Comparison of ENCODE assay signal across 8 cellular contexts in genomic region chr14:21103710-21104447, GRCh38. TPM values are rescaled to one million over a fixed set of nuclear protein-coding genes. Genes with fewer than 3 reads are reported as not detected.
DNase-seq lines count a peak whose midpoint lies in the region; TF ChIP-seq lines count a peak whose summit lies in the region.

No MANE protein-coding gene starts in this region.

- H3K27ac Mint-ChIP-seq in activated naive CD4-positive, alpha-beta T cell treated with anti-CD3 and anti-CD28 coated beads, Interleukin-2, amount 10 ng/mL, durations not matched to agents 7 days and 5 days: peak overlapping the region; percentile 81

- H3K36me3 Mint-ChIP-seq in activated naive CD4-positive, alpha-beta T cell treated with anti-CD3 and anti-CD28 coated beads, Interleukin-2, amount 10 ng/mL, durations not matched to agents 7 days and 5 days: no peaks in the 10 kb centered on the region

- peaks cover 29% of the 10 kb centered on the region for H3K4me1 ChIP-seq in SJSA1 (replicated peaks)

- CTCF ChIA-PET in activated naive CD4-positive, alpha-beta T cell treated with anti-CD3 and anti-CD28 coated beads, Interleukin-2, amount 10 ng/mL, durations not matched to agents 7 days and 5 days (lab: Charles Lee): interaction anchor here (0.7 to 13.9 kb wide), 31 partner anchors 9 to 387 kb away, joined by 3 to 208 read pairs (median 5); partner anchors contain the start of gene ARHGEF40

- peak overlapping the region; percentile 90 for H3K4me3 Mint-ChIP-seq in activated naive CD4-positive, alpha-beta T cell treated with anti-CD3 and anti-CD28 coated beads, Interleukin-2, amount 10 ng/mL, durations not matched to agents 7 days and 5 days

- peak; percentile 67 for TF ChIP-seq CTCF in HFF-Myc (IDR thresholded peaks at IDR 0.05; ENCODE audit: low read depth, low read length, missing control alignments)

- DNase-seq in HFF-Myc (ENCODE audit: extremely low read depth, low read depth): peak; percentile 84
- DNase-seq in MV-4-11 (lab: John Stamatoyannopoulos, UW): peak; percentile 87
- peak; percentile 96 to 99 for DNase-seq in SJSA1 (ENCODE audit: low read depth in 1 of 2, low spot score in 2 of 2)
- peak; percentile 97 for DNase-seq in activated naive CD4-positive, alpha-beta T cell treated with anti-CD3 and anti-CD28 coated beads, Interleukin-2, amount 10 ng/mL, durations not matched to agents 7 days and 5 days
- peak; percentile 95 for DNase-seq in germinal center (ENCODE audit: low spot score)
- peak; percentile 80 for DNase-seq in non-pigmented ciliary epithelial cell (ENCODE audit: low read depth)
- DNase-seq in superior temporal gyrus (ENCODE audit: extremely low spot score): peak; percentile 99

- H3K36me3 ChIP-seq in SJSA1: no peaks in the 10 kb centered on the region

- peaks cover 3% of the 10 kb centered on the region; the same call in 1 of the 2 replicates for H3K27me3 ChIP-seq in SJSA1 (replicated peaks)

- H3K4me3 ChIP-seq in GM08714 (ENCODE audit: low read length): peak overlapping the region; percentile 91
- peak overlapping the region; percentile 65 for H3K4me3 ChIP-seq in HFF-Myc (replicated peaks; ENCODE audit: low read depth, low read length)
- H3K4me3 ChIP-seq in SJSA1: peak overlapping the region; percentile 45

- H3K4me1 Mint-ChIP-seq in activated naive CD4-positive, alpha-beta T cell treated with anti-CD3 and anti-CD28 coated beads, Interleukin-2, amount 10 ng/mL, durations not matched to agents 7 days and 5 days: peaks cover 39% of the 10 kb centered on the region

- H3K27ac ChIP-seq in SJSA1: peak overlapping the region; percentile 99

- peaks cover 32% of the 10 kb centered on the region for H3K27me3 Mint-ChIP-seq in activated naive CD4-positive, alpha-beta T cell treated with anti-CD3 and anti-CD28 coated beads, Interleukin-2, amount 10 ng/mL, durations not matched to agents 7 days and 5 days

- no peaks in the 10 kb centered on the region for H3K9me3 ChIP-seq in SJSA1 (replicated peaks)

- no peaks in the 10 kb centered on the region for H3K9me3 Mint-ChIP-seq in activated naive CD4-positive, alpha-beta T cell treated with anti-CD3 and anti-CD28 coated beads, Interleukin-2, amount 10 ng/mL, durations not matched to agents 7 days and 5 days

RNA-seq across cellular contexts. Expression of gene TMEM253, which starts 3.0 kb away (rescaled TPM):
- total RNA-seq in SJSA1 (2014; rRNA removed; shearing (Covaris generic)): not detected in 2 replicates

RNA-seq across cellular contexts. Expression of gene ZNF219, which starts 5.4 kb away (rescaled TPM):
- total RNA-seq in SJSA1 (2014; rRNA removed; shearing (Covaris generic)): 3.2 and 16.8 TPM in 2 replicates

RNA-seq across cellular contexts. Expression of gene ARHGEF40, which starts 33.8 kb away (rescaled TPM):
- 38.7 and 42.2 TPM in 2 replicates for total RNA-seq in SJSA1 (2014; rRNA removed; shearing (Covaris generic))

RNA-seq across cellular contexts. Expression of gene RNASE8, which starts 46.3 kb away (rescaled TPM):
- not detected in 2 replicates for total RNA-seq in SJSA1 (2014; rRNA removed; shearing (Covaris generic))

RNA-seq across cellular contexts. Expression of gene OR5AU1, which starts 52.0 kb away (rescaled TPM):
- total RNA-seq in SJSA1 (2014; rRNA removed; shearing (Covaris generic)): not detected in 2 replicates

Comparison
In these comparisons a context has a peak if more than half of its experiments do, and no peak if none do; other contexts are left out.
1. Peak in every context shown above with its lines: DNase-seq, H3K4me3 ChIP-seq and H3K27ac ChIP-seq.